In genomic region chrX:78237127-78237526, GRCh38 we compare ENCODE assay signal across 18 cellular contexts.
"Had no signal": no experiment of that assay in that cellular context is flagged by ENCODE, and none has a peak within 500 bp of the region (broad histone marks: within the 10 kb centered on the region; RNA-seq: fewer than 3 reads in every experiment).

No MANE protein-coding gene starts in this region.

- H3K4me3 Mint-ChIP-seq: activated naive CD8-positive, alpha-beta T cell treated with anti-CD3 and anti-CD28 coated beads, Interleukin-2, amount 10 ng/mL, durations not matched to agents 7 days and 5 days; activated T-helper 1 cell treated with anti-CD3 and anti-CD28 coated beads, Interleukin-12 subunit alpha, Interleukin-12 subunit beta, Interleukin-2, Interleukin-4 antibody, amounts not matched to agents 30 ng/mL and 10 ng/mL and 1 ng/mL, durations not matched to agents 14 hours and 24 hours and 36 hours; nephron progenitor cell; type B pancreatic cell had no signal

- H3K36me3 Mint-ChIP-seq: activated naive CD8-positive, alpha-beta T cell treated with anti-CD3 and anti-CD28 coated beads, Interleukin-2, amount 10 ng/mL, durations not matched to agents 7 days and 5 days; type B pancreatic cell had no signal

- H3K27ac Mint-ChIP-seq: activated naive CD8-positive, alpha-beta T cell treated with anti-CD3 and anti-CD28 coated beads, Interleukin-2, amount 10 ng/mL, durations not matched to agents 7 days and 5 days; activated T-helper 1 cell treated with anti-CD3 and anti-CD28 coated beads, Interleukin-12 subunit alpha, Interleukin-12 subunit beta, Interleukin-2, Interleukin-4 antibody, amounts not matched to agents 30 ng/mL and 10 ng/mL and 1 ng/mL, durations not matched to agents 14 hours and 24 hours and 36 hours; type B pancreatic cell had no signal

- H3K4me3 ChIP-seq: body of pancreas, dorsolateral prefrontal cortex, gastrocnemius medialis, lower lobe of right lung, testis had no signal

- DNase-seq: activated CD4-positive, alpha-beta T cell treated with anti-CD3 and anti-CD28 coated beads, Interleukin-2, amount 50 U/mL, for 1 hour; activated CD4-positive, CD25-positive, alpha-beta regulatory T cell; activated naive CD8-positive, alpha-beta T cell treated with anti-CD3 and anti-CD28 coated beads, Interleukin-2, amount 10 ng/mL, durations not matched to agents 7 days and 5 days; body of pancreas; central memory CD4-positive, alpha-beta T cell; dorsolateral prefrontal cortex; gastrocnemius medialis; head of caudate nucleus; lower lobe of right lung; nephron progenitor cell; occipital lobe; posterior cingulate gyrus; retina; T-helper 1 cell; T-helper 9 cell; testis had no signal

- H3K9me3 Mint-ChIP-seq: type B pancreatic cell had no signal

- H3K4me1 Mint-ChIP-seq: activated naive CD8-positive, alpha-beta T cell treated with anti-CD3 and anti-CD28 coated beads, Interleukin-2, amount 10 ng/mL, durations not matched to agents 7 days and 5 days; nephron progenitor cell had no signal

- H3K27me3 Mint-ChIP-seq: activated naive CD8-positive, alpha-beta T cell treated with anti-CD3 and anti-CD28 coated beads, Interleukin-2, amount 10 ng/mL, durations not matched to agents 7 days and 5 days; type B pancreatic cell had no signal
